ENCODE assay signal across 1 cellular context in genomic region chr12:24948816-24949722, GRCh38.
TF ChIP-seq lines count a peak whose summit lies in the region.

Gene BCAT1, minus strand, starts transcription at chr12:24949101. Its CDS starts 169 bp downstream, at chr12:24948932.

TF ChIP-seq in HepG2, 621 proteins besides CTCF, POLR2A, EP300 and RAD21 (continued from another document and continues in another):
- TF ChIP-seq, protein P1, sequence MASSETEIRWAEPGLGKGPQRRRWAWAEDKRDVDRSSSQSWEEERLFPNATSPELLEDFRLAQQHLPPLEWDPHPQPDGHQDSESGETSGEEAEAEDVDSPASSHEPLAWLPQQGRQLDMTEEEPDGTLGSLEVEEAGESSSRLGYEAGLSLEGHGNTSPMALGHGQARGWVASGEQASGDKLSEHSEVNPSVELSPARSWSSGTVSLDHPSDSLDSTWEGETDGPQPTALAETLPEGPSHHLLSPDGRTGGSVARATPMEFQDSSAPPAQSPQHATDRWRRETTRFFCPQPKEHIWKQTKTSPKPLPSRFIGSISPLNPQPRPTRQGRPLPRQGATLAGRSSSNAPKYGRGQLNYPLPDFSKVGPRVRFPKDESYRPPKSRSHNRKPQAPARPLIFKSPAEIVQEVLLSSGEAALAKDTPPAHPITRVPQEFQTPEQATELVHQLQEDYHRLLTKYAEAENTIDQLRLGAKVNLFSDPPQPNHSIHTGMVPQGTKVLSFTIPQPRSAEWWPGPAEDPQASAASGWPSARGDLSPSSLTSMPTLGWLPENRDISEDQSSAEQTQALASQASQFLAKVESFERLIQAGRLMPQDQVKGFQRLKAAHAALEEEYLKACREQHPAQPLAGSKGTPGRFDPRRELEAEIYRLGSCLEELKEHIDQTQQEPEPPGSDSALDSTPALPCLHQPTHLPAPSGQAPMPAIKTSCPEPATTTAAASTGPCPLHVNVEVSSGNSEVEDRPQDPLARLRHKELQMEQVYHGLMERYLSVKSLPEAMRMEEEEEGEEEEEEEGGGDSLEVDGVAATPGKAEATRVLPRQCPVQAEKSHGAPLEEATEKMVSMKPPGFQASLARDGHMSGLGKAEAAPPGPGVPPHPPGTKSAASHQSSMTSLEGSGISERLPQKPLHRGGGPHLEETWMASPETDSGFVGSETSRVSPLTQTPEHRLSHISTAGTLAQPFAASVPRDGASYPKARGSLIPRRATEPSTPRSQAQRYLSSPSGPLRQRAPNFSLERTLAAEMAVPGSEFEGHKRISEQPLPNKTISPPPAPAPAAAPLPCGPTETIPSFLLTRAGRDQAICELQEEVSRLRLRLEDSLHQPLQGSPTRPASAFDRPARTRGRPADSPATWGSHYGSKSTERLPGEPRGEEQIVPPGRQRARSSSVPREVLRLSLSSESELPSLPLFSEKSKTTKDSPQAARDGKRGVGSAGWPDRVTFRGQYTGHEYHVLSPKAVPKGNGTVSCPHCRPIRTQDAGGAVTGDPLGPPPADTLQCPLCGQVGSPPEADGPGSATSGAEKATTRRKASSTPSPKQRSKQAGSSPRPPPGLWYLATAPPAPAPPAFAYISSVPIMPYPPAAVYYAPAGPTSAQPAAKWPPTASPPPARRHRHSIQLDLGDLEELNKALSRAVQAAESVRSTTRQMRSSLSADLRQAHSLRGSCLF (CRISPR knock-in tag; IDR thresholded peaks at IDR 0.05; ENCODE audit: borderline replicate concordance) = no peak
- TF ChIP-seq ZNF207 (IDR thresholded peaks at IDR 0.05; ENCODE audit: borderline replicate concordance) (no peak), ETV5 (CRISPR knock-in tag; IDR thresholded peaks at IDR 0.05; ENCODE audit: borderline replicate concordance) (0 out of 2 replicates have a peak, but pooled peaks have one; percentile 37), ZNF512B (CRISPR knock-in tag; IDR thresholded peaks at IDR 0.05; ENCODE audit: borderline replicate concordance) (peak; percentile 83; the same call in 1 of the 2 replicates), SKI (IDR thresholded peaks at IDR 0.05; ENCODE audit: partially characterized antibody) (peak; percentile 28), SALL1 (CRISPR knock-in tag; IDR thresholded peaks at IDR 0.05) (peak; percentile 87), PITX1 (CRISPR knock-in tag; IDR thresholded peaks at IDR 0.05) (0 out of 2 replicates have a peak, but pooled peaks have one; percentile 14), ZNF543 (CRISPR knock-in tag; IDR thresholded peaks at IDR 0.05) (peak; percentile 55; the same call in 1 of the 2 replicates), ZNF468 (CRISPR knock-in tag; IDR thresholded peaks at IDR 0.05) (no peak), ZBTB37 (CRISPR knock-in tag; IDR thresholded peaks at IDR 0.05) (no peak), PAX8 (CRISPR knock-in tag; IDR thresholded peaks at IDR 0.05; ENCODE audit: borderline replicate concordance) (peak; percentile 52; the same call in 1 of the 2 replicates), DNMT3B (CRISPR knock-in tag; conservative IDR thresholded peaks at IDR 0.05) (0 out of 2 replicates have a peak, but pooled peaks have one; percentile 41), HNRNPL (IDR thresholded peaks at IDR 0.05; ENCODE audit: low read depth, low read length) (peak; percentile 65; the same call in 1 of the 2 replicates), ZNF563 (CRISPR knock-in tag; IDR thresholded peaks at IDR 0.05) (no peak; the same call in 1 of the 2 replicates), CC2D1A (CRISPR knock-in tag; IDR thresholded peaks at IDR 0.05) (no peak), NR3C1 (CRISPR knock-in tag; IDR thresholded peaks at IDR 0.05) (no peak), HMGA1 (CRISPR knock-in tag; conservative IDR thresholded peaks at IDR 0.05) (no peak), USF2 (IDR thresholded peaks at IDR 0.05; ENCODE audit: low read depth, low read length) (no peak), USF2 (CRISPR knock-in tag; IDR thresholded peaks at IDR 0.05; ENCODE audit: borderline replicate concordance) (peak; percentile 46), ZNF549 (CRISPR knock-in tag; IDR thresholded peaks at IDR 0.05) (no peak), NCOA2 (CRISPR knock-in tag; IDR thresholded peaks at IDR 0.05) (no peak; the same call in 1 of the 2 replicates), MTF2 (CRISPR knock-in tag; IDR thresholded peaks at IDR 0.05; ENCODE audit: borderline replicate concordance) (no peak), CREBL2 (CRISPR knock-in tag; IDR thresholded peaks at IDR 0.05; ENCODE audit: borderline replicate concordance) (no peak), ZNF282 (IDR thresholded peaks at IDR 0.05; ENCODE audit: partially characterized antibody) (no peak), RBFOX2 (IDR thresholded peaks at IDR 0.05; ENCODE audit: low read depth, low read length) (peak; percentile 92), MBNL3 (CRISPR knock-in tag; conservative IDR thresholded peaks at IDR 0.05) (no peak), ZMYM2 (CRISPR knock-in tag; IDR thresholded peaks at IDR 0.05) (no peak), HOXA3 (CRISPR knock-in tag; IDR thresholded peaks at IDR 0.05) (peak; percentile 70), ZNF251 (CRISPR knock-in tag; IDR thresholded peaks at IDR 0.05) (0 out of 2 replicates have a peak, but pooled peaks have one; percentile 21), NR2F6 (IDR thresholded peaks at IDR 0.05) (no peak), NR2F6 (CRISPR knock-in tag; IDR thresholded peaks at IDR 0.05) (no peak; the same call in 1 of the 2 replicates), BRF2 (CRISPR knock-in tag; IDR thresholded peaks at IDR 0.05) (0 out of 2 replicates have a peak, but pooled peaks have one; percentile 37), FOXJ3 (CRISPR knock-in tag; IDR thresholded peaks at IDR 0.05; ENCODE audit: borderline replicate concordance) (no peak), ZFP36L2 (CRISPR knock-in tag; IDR thresholded peaks at IDR 0.05) (peak; percentile 62; the same call in 1 of the 2 replicates), ZNF577 (CRISPR knock-in tag; IDR thresholded peaks at IDR 0.05; ENCODE audit: borderline replicate concordance, low read depth) (no peak), ZNF431 (CRISPR knock-in tag; IDR thresholded peaks at IDR 0.05; ENCODE audit: borderline replicate concordance, low read depth) (0 out of 2 replicates have a peak, but pooled peaks have one; percentile 18), ZNF331 (CRISPR knock-in tag; IDR thresholded peaks at IDR 0.05) (peak; percentile 84), KDM3A (CRISPR knock-in tag; IDR thresholded peaks at IDR 0.05; ENCODE audit: low read depth) (peak; percentile 59; the same call in 1 of the 2 replicates), NFE2 (CRISPR knock-in tag; IDR thresholded peaks at IDR 0.05) (no peak), STAG1 (CRISPR knock-in tag; IDR thresholded peaks at IDR 0.05) (peak; percentile 23; the same call in 1 of the 2 replicates), MEIS1 (CRISPR knock-in tag; IDR thresholded peaks at IDR 0.05; ENCODE audit: borderline replicate concordance) (0 out of 2 replicates have a peak, but pooled peaks have one; percentile 60)
- TF ChIP-seq, protein P2, sequence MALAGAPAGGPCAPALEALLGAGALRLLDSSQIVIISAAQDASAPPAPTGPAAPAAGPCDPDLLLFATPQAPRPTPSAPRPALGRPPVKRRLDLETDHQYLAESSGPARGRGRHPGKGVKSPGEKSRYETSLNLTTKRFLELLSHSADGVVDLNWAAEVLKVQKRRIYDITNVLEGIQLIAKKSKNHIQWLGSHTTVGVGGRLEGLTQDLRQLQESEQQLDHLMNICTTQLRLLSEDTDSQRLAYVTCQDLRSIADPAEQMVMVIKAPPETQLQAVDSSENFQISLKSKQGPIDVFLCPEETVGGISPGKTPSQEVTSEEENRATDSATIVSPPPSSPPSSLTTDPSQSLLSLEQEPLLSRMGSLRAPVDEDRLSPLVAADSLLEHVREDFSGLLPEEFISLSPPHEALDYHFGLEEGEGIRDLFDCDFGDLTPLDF (CRISPR knock-in tag; IDR thresholded peaks at IDR 0.05) = no peak
- TF ChIP-seq, protein P3, sequence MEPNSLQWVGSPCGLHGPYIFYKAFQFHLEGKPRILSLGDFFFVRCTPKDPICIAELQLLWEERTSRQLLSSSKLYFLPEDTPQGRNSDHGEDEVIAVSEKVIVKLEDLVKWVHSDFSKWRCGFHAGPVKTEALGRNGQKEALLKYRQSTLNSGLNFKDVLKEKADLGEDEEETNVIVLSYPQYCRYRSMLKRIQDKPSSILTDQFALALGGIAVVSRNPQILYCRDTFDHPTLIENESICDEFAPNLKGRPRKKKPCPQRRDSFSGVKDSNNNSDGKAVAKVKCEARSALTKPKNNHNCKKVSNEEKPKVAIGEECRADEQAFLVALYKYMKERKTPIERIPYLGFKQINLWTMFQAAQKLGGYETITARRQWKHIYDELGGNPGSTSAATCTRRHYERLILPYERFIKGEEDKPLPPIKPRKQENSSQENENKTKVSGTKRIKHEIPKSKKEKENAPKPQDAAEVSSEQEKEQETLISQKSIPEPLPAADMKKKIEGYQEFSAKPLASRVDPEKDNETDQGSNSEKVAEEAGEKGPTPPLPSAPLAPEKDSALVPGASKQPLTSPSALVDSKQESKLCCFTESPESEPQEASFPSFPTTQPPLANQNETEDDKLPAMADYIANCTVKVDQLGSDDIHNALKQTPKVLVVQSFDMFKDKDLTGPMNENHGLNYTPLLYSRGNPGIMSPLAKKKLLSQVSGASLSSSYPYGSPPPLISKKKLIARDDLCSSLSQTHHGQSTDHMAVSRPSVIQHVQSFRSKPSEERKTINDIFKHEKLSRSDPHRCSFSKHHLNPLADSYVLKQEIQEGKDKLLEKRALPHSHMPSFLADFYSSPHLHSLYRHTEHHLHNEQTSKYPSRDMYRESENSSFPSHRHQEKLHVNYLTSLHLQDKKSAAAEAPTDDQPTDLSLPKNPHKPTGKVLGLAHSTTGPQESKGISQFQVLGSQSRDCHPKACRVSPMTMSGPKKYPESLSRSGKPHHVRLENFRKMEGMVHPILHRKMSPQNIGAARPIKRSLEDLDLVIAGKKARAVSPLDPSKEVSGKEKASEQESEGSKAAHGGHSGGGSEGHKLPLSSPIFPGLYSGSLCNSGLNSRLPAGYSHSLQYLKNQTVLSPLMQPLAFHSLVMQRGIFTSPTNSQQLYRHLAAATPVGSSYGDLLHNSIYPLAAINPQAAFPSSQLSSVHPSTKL (CRISPR knock-in tag; IDR thresholded peaks at IDR 0.05) = peak; percentile 76
